ENCODE assay signal across 1 cellular context in genomic region chr3:48989796-48990635, GRCh38.
TF ChIP-seq lines count a peak whose summit lies in the region.

Gene P4HTM (plus strand): TSS chr3:48990241. CDS start chr3:48990257, 16 bp downstream.

TF ChIP-seq in K562, 482 proteins besides CTCF, POLR2A, EP300 and RAD21 (continued from another document and continues in another):
- TF ChIP-seq ARID3B (CRISPR knock-in tag; IDR thresholded peaks at IDR 0.05; ENCODE audit: borderline replicate concordance) (no peak), SREBF2 (CRISPR knock-in tag; IDR thresholded peaks at IDR 0.05) (no peak), NFATC3 (IDR thresholded peaks at IDR 0.05) (no peak), NFRKB (IDR thresholded peaks at IDR 0.05; ENCODE audit: low read depth) (0 out of 2 replicates have a peak, but pooled peaks have one; percentile 38), ZC3H11A (IDR thresholded peaks at IDR 0.05; ENCODE audit: low read depth, low read length) (no peak), KLF10 (CRISPR knock-in tag; IDR thresholded peaks at IDR 0.05) (no peak), ZNF507 (tag; conservative IDR thresholded peaks at IDR 0.05) (no peak), KDM2B (CRISPR knock-in tag; IDR thresholded peaks at IDR 0.05) (no peak), SMAD4 (CRISPR knock-in tag; conservative IDR thresholded peaks at IDR 0.05) (no peak), RHOXF2B (CRISPR knock-in tag; conservative IDR thresholded peaks at IDR 0.05) (no peak), ZNF134 (CRISPR knock-in tag; conservative IDR thresholded peaks at IDR 0.05) (no peak), EP400 (IDR thresholded peaks at IDR 0.05) (no peak; the same call in 1 of the 2 replicates), HNRNPK (IDR thresholded peaks at IDR 0.05; ENCODE audit: low read depth, low read length, poor library complexity, severe bottlenecking) (no peak), HMG20A (CRISPR knock-in tag; conservative IDR thresholded peaks at IDR 0.05) (no peak), MTA3 (IDR thresholded peaks at IDR 0.05; ENCODE audit: borderline replicate concordance) (no peak; the same call in 1 of the 2 replicates), STAT5A (IDR thresholded peaks at IDR 0.05; ENCODE audit: borderline replicate concordance, low read length) (no peak), NCOA6 (IDR thresholded peaks at IDR 0.05) (no peak), KLF16 (IDR thresholded peaks at IDR 0.05) (no peak), POLR3G (IDR thresholded peaks at IDR 0.05; ENCODE audit: extremely low read depth, insufficient read length, insufficient replicate concordance) (no peak), HMBOX1 (IDR thresholded peaks at IDR 0.05) (no peak), ESRRB (CRISPR knock-in tag; IDR thresholded peaks at IDR 0.05; ENCODE audit: borderline replicate concordance) (no peak), MEIS2 (IDR thresholded peaks at IDR 0.05; ENCODE audit: partially characterized antibody) (no peak), DDX20 (tag; IDR thresholded peaks at IDR 0.05; ENCODE audit: low read depth) (no peak), USF1 (CRISPR knock-in tag; IDR thresholded peaks at IDR 0.05) (no peak), SETDB1 (IDR thresholded peaks at IDR 0.05; ENCODE audit: low read length) (no peak), MEF2A (IDR thresholded peaks at IDR 0.05; ENCODE audit: control insufficient read depth, low read depth, low read length) (no peak), MEF2D (tag; conservative IDR thresholded peaks at IDR 0.05; ENCODE audit: low read depth) (no peak), RCOR1 (IDR thresholded peaks at IDR 0.05; ENCODE audit: borderline replicate concordance in 1 of 2, low read depth in 2 of 2, low read length in 2 of 2) (peak in 1 of 2 experiments; percentile 67; a peak in 1 of 4 replicates), SRSF9 (IDR thresholded peaks at IDR 0.05; ENCODE audit: borderline replicate concordance, low read depth, low read length) (no peak), PBX2 (CRISPR knock-in tag; IDR thresholded peaks at IDR 0.05; ENCODE audit: low read depth) (no peak), PBX2 (tag; conservative IDR thresholded peaks at IDR 0.05; ENCODE audit: low read depth) (no peak), TRIM28 (IDR thresholded peaks at IDR 0.05) (no peak), CC2D1A (IDR thresholded peaks at IDR 0.05) (no peak), TBP (optimal IDR thresholded peaks at IDR 0.05; ENCODE audit: low read depth, low read length) (peak; percentile 43), SIN3A (IDR thresholded peaks at IDR 0.05; ENCODE audit: borderline replicate concordance in 2 of 2, control insufficient read depth in 1 of 2, low read depth in 2 of 2, low read length in 2 of 2) (no peak), CEBPZ (IDR thresholded peaks at IDR 0.05; ENCODE audit: borderline replicate concordance, low read depth, low read length) (no peak)
- TF ChIP-seq, protein P1, sequence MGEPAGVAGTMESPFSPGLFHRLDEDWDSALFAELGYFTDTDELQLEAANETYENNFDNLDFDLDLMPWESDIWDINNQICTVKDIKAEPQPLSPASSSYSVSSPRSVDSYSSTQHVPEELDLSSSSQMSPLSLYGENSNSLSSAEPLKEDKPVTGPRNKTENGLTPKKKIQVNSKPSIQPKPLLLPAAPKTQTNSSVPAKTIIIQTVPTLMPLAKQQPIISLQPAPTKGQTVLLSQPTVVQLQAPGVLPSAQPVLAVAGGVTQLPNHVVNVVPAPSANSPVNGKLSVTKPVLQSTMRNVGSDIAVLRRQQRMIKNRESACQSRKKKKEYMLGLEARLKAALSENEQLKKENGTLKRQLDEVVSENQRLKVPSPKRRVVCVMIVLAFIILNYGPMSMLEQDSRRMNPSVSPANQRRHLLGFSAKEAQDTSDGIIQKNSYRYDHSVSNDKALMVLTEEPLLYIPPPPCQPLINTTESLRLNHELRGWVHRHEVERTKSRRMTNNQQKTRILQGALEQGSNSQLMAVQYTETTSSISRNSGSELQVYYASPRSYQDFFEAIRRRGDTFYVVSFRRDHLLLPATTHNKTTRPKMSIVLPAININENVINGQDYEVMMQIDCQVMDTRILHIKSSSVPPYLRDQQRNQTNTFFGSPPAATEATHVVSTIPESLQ (CRISPR knock-in tag; IDR thresholded peaks at IDR 0.05), result no peak
- TF ChIP-seq, protein P2, sequence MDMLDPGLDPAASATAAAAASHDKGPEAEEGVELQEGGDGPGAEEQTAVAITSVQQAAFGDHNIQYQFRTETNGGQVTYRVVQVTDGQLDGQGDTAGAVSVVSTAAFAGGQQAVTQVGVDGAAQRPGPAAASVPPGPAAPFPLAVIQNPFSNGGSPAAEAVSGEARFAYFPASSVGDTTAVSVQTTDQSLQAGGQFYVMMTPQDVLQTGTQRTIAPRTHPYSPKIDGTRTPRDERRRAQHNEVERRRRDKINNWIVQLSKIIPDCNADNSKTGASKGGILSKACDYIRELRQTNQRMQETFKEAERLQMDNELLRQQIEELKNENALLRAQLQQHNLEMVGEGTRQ (CRISPR knock-in tag; IDR thresholded peaks at IDR 0.05), result no peak
- TF ChIP-seq, protein P3, sequence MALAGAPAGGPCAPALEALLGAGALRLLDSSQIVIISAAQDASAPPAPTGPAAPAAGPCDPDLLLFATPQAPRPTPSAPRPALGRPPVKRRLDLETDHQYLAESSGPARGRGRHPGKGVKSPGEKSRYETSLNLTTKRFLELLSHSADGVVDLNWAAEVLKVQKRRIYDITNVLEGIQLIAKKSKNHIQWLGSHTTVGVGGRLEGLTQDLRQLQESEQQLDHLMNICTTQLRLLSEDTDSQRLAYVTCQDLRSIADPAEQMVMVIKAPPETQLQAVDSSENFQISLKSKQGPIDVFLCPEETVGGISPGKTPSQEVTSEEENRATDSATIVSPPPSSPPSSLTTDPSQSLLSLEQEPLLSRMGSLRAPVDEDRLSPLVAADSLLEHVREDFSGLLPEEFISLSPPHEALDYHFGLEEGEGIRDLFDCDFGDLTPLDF (CRISPR knock-in tag; IDR thresholded peaks at IDR 0.05), result no peak
- TF ChIP-seq, protein P4, sequence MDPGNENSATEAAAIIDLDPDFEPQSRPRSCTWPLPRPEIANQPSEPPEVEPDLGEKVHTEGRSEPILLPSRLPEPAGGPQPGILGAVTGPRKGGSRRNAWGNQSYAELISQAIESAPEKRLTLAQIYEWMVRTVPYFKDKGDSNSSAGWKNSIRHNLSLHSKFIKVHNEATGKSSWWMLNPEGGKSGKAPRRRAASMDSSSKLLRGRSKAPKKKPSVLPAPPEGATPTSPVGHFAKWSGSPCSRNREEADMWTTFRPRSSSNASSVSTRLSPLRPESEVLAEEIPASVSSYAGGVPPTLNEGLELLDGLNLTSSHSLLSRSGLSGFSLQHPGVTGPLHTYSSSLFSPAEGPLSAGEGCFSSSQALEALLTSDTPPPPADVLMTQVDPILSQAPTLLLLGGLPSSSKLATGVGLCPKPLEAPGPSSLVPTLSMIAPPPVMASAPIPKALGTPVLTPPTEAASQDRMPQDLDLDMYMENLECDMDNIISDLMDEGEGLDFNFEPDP (CRISPR knock-in tag; IDR thresholded peaks at IDR 0.05), result no peak
- TF ChIP-seq, protein P5, sequence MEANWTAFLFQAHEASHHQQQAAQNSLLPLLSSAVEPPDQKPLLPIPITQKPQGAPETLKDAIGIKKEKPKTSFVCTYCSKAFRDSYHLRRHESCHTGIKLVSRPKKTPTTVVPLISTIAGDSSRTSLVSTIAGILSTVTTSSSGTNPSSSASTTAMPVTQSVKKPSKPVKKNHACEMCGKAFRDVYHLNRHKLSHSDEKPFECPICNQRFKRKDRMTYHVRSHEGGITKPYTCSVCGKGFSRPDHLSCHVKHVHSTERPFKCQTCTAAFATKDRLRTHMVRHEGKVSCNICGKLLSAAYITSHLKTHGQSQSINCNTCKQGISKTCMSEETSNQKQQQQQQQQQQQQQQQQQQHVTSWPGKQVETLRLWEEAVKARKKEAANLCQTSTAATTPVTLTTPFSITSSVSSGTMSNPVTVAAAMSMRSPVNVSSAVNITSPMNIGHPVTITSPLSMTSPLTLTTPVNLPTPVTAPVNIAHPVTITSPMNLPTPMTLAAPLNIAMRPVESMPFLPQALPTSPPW (CRISPR knock-in tag; IDR thresholded peaks at IDR 0.05), result peak; percentile 62
- TF ChIP-seq, protein P6, sequence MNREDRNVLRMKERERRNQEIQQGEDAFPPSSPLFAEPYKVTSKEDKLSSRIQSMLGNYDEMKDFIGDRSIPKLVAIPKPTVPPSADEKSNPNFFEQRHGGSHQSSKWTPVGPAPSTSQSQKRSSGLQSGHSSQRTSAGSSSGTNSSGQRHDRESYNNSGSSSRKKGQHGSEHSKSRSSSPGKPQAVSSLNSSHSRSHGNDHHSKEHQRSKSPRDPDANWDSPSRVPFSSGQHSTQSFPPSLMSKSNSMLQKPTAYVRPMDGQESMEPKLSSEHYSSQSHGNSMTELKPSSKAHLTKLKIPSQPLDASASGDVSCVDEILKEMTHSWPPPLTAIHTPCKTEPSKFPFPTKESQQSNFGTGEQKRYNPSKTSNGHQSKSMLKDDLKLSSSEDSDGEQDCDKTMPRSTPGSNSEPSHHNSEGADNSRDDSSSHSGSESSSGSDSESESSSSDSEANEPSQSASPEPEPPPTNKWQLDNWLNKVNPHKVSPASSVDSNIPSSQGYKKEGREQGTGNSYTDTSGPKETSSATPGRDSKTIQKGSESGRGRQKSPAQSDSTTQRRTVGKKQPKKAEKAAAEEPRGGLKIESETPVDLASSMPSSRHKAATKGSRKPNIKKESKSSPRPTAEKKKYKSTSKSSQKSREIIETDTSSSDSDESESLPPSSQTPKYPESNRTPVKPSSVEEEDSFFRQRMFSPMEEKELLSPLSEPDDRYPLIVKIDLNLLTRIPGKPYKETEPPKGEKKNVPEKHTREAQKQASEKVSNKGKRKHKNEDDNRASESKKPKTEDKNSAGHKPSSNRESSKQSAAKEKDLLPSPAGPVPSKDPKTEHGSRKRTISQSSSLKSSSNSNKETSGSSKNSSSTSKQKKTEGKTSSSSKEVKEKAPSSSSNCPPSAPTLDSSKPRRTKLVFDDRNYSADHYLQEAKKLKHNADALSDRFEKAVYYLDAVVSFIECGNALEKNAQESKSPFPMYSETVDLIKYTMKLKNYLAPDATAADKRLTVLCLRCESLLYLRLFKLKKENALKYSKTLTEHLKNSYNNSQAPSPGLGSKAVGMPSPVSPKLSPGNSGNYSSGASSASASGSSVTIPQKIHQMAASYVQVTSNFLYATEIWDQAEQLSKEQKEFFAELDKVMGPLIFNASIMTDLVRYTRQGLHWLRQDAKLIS (CRISPR knock-in tag; IDR thresholded peaks at IDR 0.05), result no peak
